Comparison of ENCODE assay signal across 15 cellular contexts in the genomic region with DNA sequence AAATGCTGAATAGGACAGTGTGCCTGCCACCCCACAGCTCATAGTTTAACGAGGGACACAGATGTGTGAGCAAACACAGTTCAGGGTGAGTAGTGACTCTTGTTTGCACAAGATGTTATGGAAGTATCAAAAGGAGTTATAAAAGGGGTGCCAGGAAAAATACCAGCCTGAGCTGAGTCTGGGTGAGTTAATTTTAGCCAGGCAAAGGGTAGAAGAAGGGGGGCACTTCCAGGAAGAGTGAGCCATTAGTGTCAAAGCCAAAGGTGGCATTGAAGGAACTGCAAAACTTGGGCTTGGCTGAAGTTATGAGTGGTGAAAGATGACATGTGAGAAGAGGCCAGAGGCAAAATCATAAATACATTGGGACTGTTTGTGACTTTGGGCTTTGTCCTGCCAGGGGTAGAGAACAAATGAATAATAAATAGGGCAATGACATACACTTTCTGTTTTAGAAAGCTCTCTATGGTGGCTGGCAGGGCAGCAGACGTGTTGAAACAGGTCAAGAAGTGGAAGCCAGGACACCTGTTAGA. TPM values are rescaled to one million over a fixed set of nuclear protein-coding genes. Genes with fewer than 3 reads are reported as not detected.
DNase-seq lines count a peak whose midpoint lies in the region; ATAC-seq and TF ChIP-seq lines count a peak whose summit lies in the region.
"Had no signal": no experiment of that assay in that cellular context is flagged by ENCODE, and none has a peak within 500 bp of the region (broad histone marks: within the 10 kb centered on the region; RNA-seq: fewer than 3 reads in every experiment).

No MANE protein-coding gene starts in this region.

- H3K36me3 Mint-ChIP-seq in activated naive CD4-positive, alpha-beta T cell treated with anti-CD3 and anti-CD28 coated beads, Interleukin-2, amount 50 U/mL, for 72 hours, result peaks cover 18 to 20% of the 10 kb centered on the region in 2 donors
- H3K36me3 Mint-ChIP-seq in activated naive CD8-positive, alpha-beta T cell treated with anti-CD3 and anti-CD28 coated beads, Interleukin-2, amount 50 U/mL, for 24 hours (ENCODE audit: low read depth), result peaks cover 10% of the 10 kb centered on the region
- no peaks in the 10 kb centered on the region for H3K36me3 Mint-ChIP-seq in mesothelial cell of epicardium
- H3K36me3 Mint-ChIP-seq in stimulated activated memory B cell treated with anti-CD40 and anti-IgM and Interleukin-4, amounts not matched to agents 10 μg/mL and 1 μg/mL and 100 μg/mL, for 72 hours, result peaks cover 6% of the 10 kb centered on the region

- H3K27ac ChIP-seq in upper lobe of right lung, result no peak overlapping the region

- H3K27ac Mint-ChIP-seq in activated naive CD4-positive, alpha-beta T cell treated with anti-CD3 and anti-CD28 coated beads, Interleukin-2, amount 50 U/mL, for 72 hours, result peak overlapping the region; percentile 7 to 99
- peak overlapping the region; percentile 81 for H3K27ac Mint-ChIP-seq in activated naive CD8-positive, alpha-beta T cell treated with anti-CD3 and anti-CD28 coated beads, Interleukin-2, amount 50 U/mL, for 24 hours
- H3K27ac Mint-ChIP-seq in mesothelial cell of epicardium, result peak overlapping the region; percentile 31
- H3K27ac Mint-ChIP-seq in stimulated activated memory B cell treated with anti-CD40 and anti-IgM and Interleukin-4, amounts not matched to agents 10 μg/mL and 1 μg/mL and 100 μg/mL, for 72 hours, result no peak overlapping the region
- H3K27ac Mint-ChIP-seq: endodermal cell had no signal

- H3K36me3 ChIP-seq in upper lobe of right lung, result no peaks in the 10 kb centered on the region

- intact Hi-C loops in upper lobe of right lung (cut with DNase I), result no loop called here

- H3K27me3 Mint-ChIP-seq in activated naive CD8-positive, alpha-beta T cell treated with anti-CD3 and anti-CD28 coated beads, Interleukin-2, amount 50 U/mL, for 24 hours, result no peaks in the 10 kb centered on the region
- no peaks in the 10 kb centered on the region for H3K27me3 Mint-ChIP-seq in mesothelial cell of epicardium (ENCODE audit: low read depth)
- no peaks in the 10 kb centered on the region for H3K27me3 Mint-ChIP-seq in stimulated activated memory B cell treated with anti-CD40 and anti-IgM and Interleukin-4, amounts not matched to agents 10 μg/mL and 1 μg/mL and 100 μg/mL, for 72 hours

- H3K9me3 Mint-ChIP-seq in activated naive CD4-positive, alpha-beta T cell treated with anti-CD3 and anti-CD28 coated beads, Interleukin-2, amount 50 U/mL, for 72 hours, result peaks cover 0 to 3% of the 10 kb centered on the region in 2 donors
- no peaks in the 10 kb centered on the region for H3K9me3 Mint-ChIP-seq in activated naive CD8-positive, alpha-beta T cell treated with anti-CD3 and anti-CD28 coated beads, Interleukin-2, amount 50 U/mL, for 24 hours
- no peaks in the 10 kb centered on the region for H3K9me3 Mint-ChIP-seq in mesothelial cell of epicardium
- no peaks in the 10 kb centered on the region for H3K9me3 Mint-ChIP-seq in stimulated activated memory B cell treated with anti-CD40 and anti-IgM and Interleukin-4, amounts not matched to agents 10 μg/mL and 1 μg/mL and 100 μg/mL, for 72 hours
- H3K9me3 Mint-ChIP-seq: endodermal cell had no signal

- no peak overlapping the region for H3K4me3 ChIP-seq in upper lobe of right lung

- TF ChIP-seq CTCF in mesothelial cell of epicardium (IDR thresholded peaks at IDR 0.05; ENCODE audit: unreplicated experiment) (no peak), upper lobe of right lung (IDR thresholded peaks at IDR 0.05) (no peak)

- no peaks in the 10 kb centered on the region for H3K9me3 ChIP-seq in upper lobe of right lung

- peak overlapping the region; percentile 39 for H3K4me3 Mint-ChIP-seq in activated naive CD8-positive, alpha-beta T cell treated with anti-CD3 and anti-CD28 coated beads, Interleukin-2, amount 50 U/mL, for 24 hours
- H3K4me3 Mint-ChIP-seq in mesothelial cell of epicardium, result no peak overlapping the region
- H3K4me3 Mint-ChIP-seq in stimulated activated memory B cell treated with anti-CD40 and anti-IgM and Interleukin-4, amounts not matched to agents 10 μg/mL and 1 μg/mL and 100 μg/mL, for 72 hours, result no peak overlapping the region

- peaks cover 13% of the 10 kb centered on the region for H3K4me1 ChIP-seq in upper lobe of right lung

- no peak for ATAC-seq in activated naive CD4-positive, alpha-beta T cell treated with anti-CD3 and anti-CD28 coated beads, Interleukin-2, amount 50 U/mL, for 72 hours
- ATAC-seq in activated naive CD8-positive, alpha-beta T cell treated with anti-CD3 and anti-CD28 coated beads, Interleukin-2, amount 50 U/mL, for 24 hours, result no peak
- peak; percentile 2 for ATAC-seq in upper lobe of right lung
- no peak for ATAC-seq in stimulated activated memory B cell treated with anti-CD40 and anti-IgM and Interleukin-4, amounts not matched to agents 10 μg/mL and 1 μg/mL and 100 μg/mL, for 72 hours
- ATAC-seq: HCT116 had no signal

- no peaks in the 10 kb centered on the region for H3K27me3 ChIP-seq in upper lobe of right lung

- no peak for DNase-seq in activated naive CD4-positive, alpha-beta T cell treated with anti-CD3 and anti-CD28 coated beads, Interleukin-2, amount 50 U/mL, for 72 hours (ENCODE audit: low spot score in 2 of 2)
- no peak for DNase-seq in activated naive CD4-positive, alpha-beta T cell treated with anti-CD3 and anti-CD28 coated beads, Interleukin-2, amount 50 U/mL, for 16 hours
- DNase-seq in activated naive CD8-positive, alpha-beta T cell treated with anti-CD3 and anti-CD28 coated beads, Interleukin-2, amount 50 U/mL, for 24 hours, result no peak
- DNase-seq in mesothelial cell of epicardium (ENCODE audit: low spot score in 2 of 2, unreplicated experiment in 2 of 2) (no peak), upper lobe of right lung (no peak), NCI-H1436 treated with DMSO at 0.1 percent for 48 hours (lab: John Stamatoyannopoulos, UW) (no peak)
- no peak for DNase-seq in stimulated activated CD4-positive, alpha-beta T cell treated with anti-CD3 and anti-CD28 coated beads, Interleukin-1b, Interleukin-23, amount 100 ng/mL, for 48 hours
- DNase-seq: activated CD4-positive, CD25-positive, alpha-beta regulatory T cell treated with anti-CD3 and anti-CD28 coated beads, Interleukin-2, amount 50 U/mL, for 72 hours; amygdala; endodermal cell; NCI-H446; SHP77 treated with DMSO at 0.1 percent for 48 hours; stimulated activated naive CD4-positive, alpha-beta T cell treated with Interleukin-2 at 50 U/mL for 16 hours had no signal

- H3K4me1 Mint-ChIP-seq in activated naive CD8-positive, alpha-beta T cell treated with anti-CD3 and anti-CD28 coated beads, Interleukin-2, amount 50 U/mL, for 24 hours, result peaks cover 50% of the 10 kb centered on the region
- H3K4me1 Mint-ChIP-seq in mesothelial cell of epicardium, result peaks cover 24% of the 10 kb centered on the region
- peaks cover 46% of the 10 kb centered on the region for H3K4me1 Mint-ChIP-seq in stimulated activated memory B cell treated with anti-CD40 and anti-IgM and Interleukin-4, amounts not matched to agents 10 μg/mL and 1 μg/mL and 100 μg/mL, for 72 hours

RNA-seq across cellular contexts. Expression of a gene that starts 1.9 kb away (rescaled TPM):
- 10 to 100 TPM; 61.0 to 68.1 TPM for total RNA-seq in activated naive CD4-positive, alpha-beta T cell treated with anti-CD3 and anti-CD28 coated beads, Interleukin-2, amount 50 U/mL, for 72 hours
- total RNA-seq in mesothelial cell of epicardium (53.7 to 58.9 TPM (median 56.4 TPM) in 3 replicates), upper lobe of right lung (112 TPM)
